In genomic region chr13:44385847-44386246, GRCh38 we compare ENCODE assay signal across 15 cellular contexts.
"Had no signal": no experiment of that assay in that cellular context is flagged by ENCODE, and none has a peak within 500 bp of the region (broad histone marks: within the 10 kb centered on the region; RNA-seq: fewer than 3 reads in every experiment).

No MANE protein-coding gene starts in this region.

- H3K27ac ChIP-seq: foreskin keratinocyte, pancreas had no signal

- H3K4me1 ChIP-seq: foreskin keratinocyte had no signal

- H3K27me3 Mint-ChIP-seq: type B pancreatic cell had no signal

- H3K4me3 Mint-ChIP-seq: activated naive CD4-positive, alpha-beta T cell treated with anti-CD3 and anti-CD28 coated beads for 36 hours; activated naive CD8-positive, alpha-beta T cell treated with anti-CD3 and anti-CD28 coated beads, Interleukin-2, amount 50 U/mL, for 24 hours; dendritic cell treated with granulocyte-macrophage colony-stimulating factor and Interleukin-4, amounts not matched to agents 40 ng/mL and 50 ng/mL, for 4 days; neural crest cell; type B pancreatic cell had no signal

- H3K27ac Mint-ChIP-seq: activated naive CD4-positive, alpha-beta T cell treated with anti-CD3 and anti-CD28 coated beads for 36 hours; activated naive CD8-positive, alpha-beta T cell treated with anti-CD3 and anti-CD28 coated beads, Interleukin-2, amount 50 U/mL, for 24 hours; activated T-helper 2 cell treated with anti-CD3 and anti-CD28 coated beads, Interferon-gamma antibody, Interleukin-2, Interleukin-4, amounts not matched to agents 10 μg/mL and 5 μg/mL and 100 μg/mL, durations not matched to agents 14 hours and 24 hours and 36 hours; dendritic cell treated with granulocyte-macrophage colony-stimulating factor and Interleukin-4, amounts not matched to agents 40 ng/mL and 50 ng/mL, for 4 days; type B pancreatic cell had no signal

- H3K9me3 Mint-ChIP-seq: activated naive CD4-positive, alpha-beta T cell treated with anti-CD3 and anti-CD28 coated beads for 36 hours; activated naive CD8-positive, alpha-beta T cell treated with anti-CD3 and anti-CD28 coated beads, Interleukin-2, amount 50 U/mL, for 24 hours; activated T-helper 2 cell treated with anti-CD3 and anti-CD28 coated beads, Interferon-gamma antibody, Interleukin-2, Interleukin-4, amounts not matched to agents 10 μg/mL and 5 μg/mL and 100 μg/mL, durations not matched to agents 14 hours and 24 hours and 36 hours; dendritic cell treated with granulocyte-macrophage colony-stimulating factor and Interleukin-4, amounts not matched to agents 40 ng/mL and 50 ng/mL, for 4 days; neural crest cell; type B pancreatic cell had no signal

- DNase-seq: activated CD4-positive, CD25-positive, alpha-beta regulatory T cell treated with anti-CD3 and anti-CD28 coated beads, Interleukin-2, amount 50 U/mL, for 72 hours; activated naive CD4-positive, alpha-beta T cell treated with anti-CD3 and anti-CD28 coated beads for 36 hours; activated naive CD8-positive, alpha-beta T cell treated with anti-CD3 and anti-CD28 coated beads, Interleukin-2, amount 50 U/mL, for 24 hours; aorta; effector memory CD4-positive, alpha-beta T cell; foreskin keratinocyte; pancreas; stimulated activated CD4-positive, alpha-beta T cell treated with anti-CD3 and anti-CD28 coated beads, Interleukin-15, amount 100 ng/mL, for 24 hours; stimulated activated CD4-positive, alpha-beta T cell treated with anti-CD3 and anti-CD28 coated beads, Interleukin-4, amount 100 ng/mL, for 24 hours; stimulated activated naive CD8-positive, alpha-beta T cell treated with anti-CD3 and anti-CD28 coated beads, Interleukin-15, Interleukin-2, amounts not matched to agents 100 U/mL and 50 U/mL, for 24 hours; T-helper 9 cell had no signal

- H3K4me3 ChIP-seq: pancreas had no signal

- H3K27me3 ChIP-seq: foreskin keratinocyte, pancreas had no signal

- H3K36me3 Mint-ChIP-seq: type B pancreatic cell had no signal

- H3K36me3 ChIP-seq: pancreas had no signal

- H3K4me1 Mint-ChIP-seq: activated naive CD8-positive, alpha-beta T cell treated with anti-CD3 and anti-CD28 coated beads, Interleukin-2, amount 50 U/mL, for 24 hours had no signal

- ATAC-seq: activated naive CD8-positive, alpha-beta T cell treated with anti-CD3 and anti-CD28 coated beads, Interleukin-2, amount 50 U/mL, for 24 hours; foreskin keratinocyte; pancreas; stimulated activated naive CD8-positive, alpha-beta T cell treated with anti-CD3 and anti-CD28 coated beads, Interleukin-15, Interleukin-2, amounts not matched to agents 100 U/mL and 50 U/mL, for 24 hours had no signal

- H3K9me3 ChIP-seq: pancreas had no signal
